ENCODE assay signal across 28 cellular contexts in genomic region chr5:90741022-90741564, GRCh38.
"Had no signal": no experiment of that assay in that cellular context is flagged by ENCODE, and none has a peak within 500 bp of the region (broad histone marks: within the 10 kb centered on the region; RNA-seq: fewer than 3 reads in every experiment).

No MANE protein-coding gene starts in this region.

- FAIRE-seq: endothelial cell of umbilical vein, islet of Langerhans had no signal

- DNase-seq: colonic mucosa; effector CD8-positive, alpha-beta T cell; foreskin keratinocyte; heart left ventricle; hippocampal formation; kidney glomerular epithelial cell; left ventricle myocardium superior; lower lobe of right lung; natural killer cell; occipital lobe; ovary; posterior cingulate gyrus; psoas muscle; right cardiac atrium; stimulated activated CD4-positive, alpha-beta T cell treated with anti-CD3 and anti-CD28 coated beads, Interleukin-15, amount 100 ng/mL, for 24 hours; stimulated activated CD4-positive, alpha-beta T cell treated with anti-CD3 and anti-CD28 coated beads, Interleukin-2, amount 100 ng/mL, for 48 hours; stimulated activated naive CD4-positive, alpha-beta T cell; stimulated activated naive CD8-positive, alpha-beta T cell treated with anti-CD3 and anti-CD28 coated beads, Interleukin-15, amount 100 ng/mL, for 72 hours; thyroid gland; trophoblast cell had no signal

- H3K4me3 ChIP-seq: colonic mucosa, esophagus muscularis mucosa, gastroesophageal sphincter, heart left ventricle, lower lobe of right lung, ovary, psoas muscle, skin epidermis, thyroid gland, vagina had no signal

- H3K4me3 Mint-ChIP-seq: dendritic cell treated with granulocyte-macrophage colony-stimulating factor and Interleukin-4, amounts not matched to agents 40 ng/mL and 50 ng/mL, for 4 days; endodermal cell; natural killer cell; stimulated activated naive CD8-positive, alpha-beta T cell treated with anti-CD3 and anti-CD28 coated beads, Interleukin-15, amount 100 ng/mL, for 72 hours had no signal

- H3K4me1 ChIP-seq: colonic mucosa, esophagus muscularis mucosa, foreskin keratinocyte, gastroesophageal sphincter, heart left ventricle, lower lobe of right lung, psoas muscle, thyroid gland, vagina had no signal

- H3K27me3 ChIP-seq: colonic mucosa, esophagus muscularis mucosa, foreskin keratinocyte, gastroesophageal sphincter, heart left ventricle, ovary, thyroid gland, vagina had no signal

- H3K4me1 Mint-ChIP-seq: natural killer cell; stimulated activated naive CD8-positive, alpha-beta T cell treated with anti-CD3 and anti-CD28 coated beads, Interleukin-15, amount 100 ng/mL, for 72 hours had no signal

- H3K9me3 ChIP-seq: colonic mucosa, lower lobe of right lung, ovary, psoas muscle, thyroid gland, vagina had no signal

- H3K27ac Mint-ChIP-seq: dendritic cell treated with granulocyte-macrophage colony-stimulating factor and Interleukin-4, amounts not matched to agents 40 ng/mL and 50 ng/mL, for 4 days; natural killer cell; stimulated activated naive CD8-positive, alpha-beta T cell treated with anti-CD3 and anti-CD28 coated beads, Interleukin-15, amount 100 ng/mL, for 72 hours had no signal

- H3K27me3 Mint-ChIP-seq: dendritic cell treated with granulocyte-macrophage colony-stimulating factor and Interleukin-4, amounts not matched to agents 40 ng/mL and 50 ng/mL, for 4 days had no signal

- H3K36me3 ChIP-seq: colonic mucosa, esophagus muscularis mucosa, gastroesophageal sphincter, heart left ventricle, lower lobe of right lung, ovary, vagina had no signal

- H3K27ac ChIP-seq: colonic mucosa, esophagus muscularis mucosa, foreskin keratinocyte, gastroesophageal sphincter, heart left ventricle, lower lobe of right lung, ovary, psoas muscle, skin epidermis, thyroid gland, vagina had no signal

- ATAC-seq: foreskin keratinocyte; gastroesophageal sphincter; heart left ventricle; left ventricle myocardium superior; lower lobe of right lung; natural killer cell; psoas muscle; right cardiac atrium; stimulated activated naive CD8-positive, alpha-beta T cell treated with anti-CD3 and anti-CD28 coated beads, Interleukin-15, amount 100 ng/mL, for 72 hours had no signal
